8 cellular contexts compared by ENCODE assay signal in the genomic region with DNA sequence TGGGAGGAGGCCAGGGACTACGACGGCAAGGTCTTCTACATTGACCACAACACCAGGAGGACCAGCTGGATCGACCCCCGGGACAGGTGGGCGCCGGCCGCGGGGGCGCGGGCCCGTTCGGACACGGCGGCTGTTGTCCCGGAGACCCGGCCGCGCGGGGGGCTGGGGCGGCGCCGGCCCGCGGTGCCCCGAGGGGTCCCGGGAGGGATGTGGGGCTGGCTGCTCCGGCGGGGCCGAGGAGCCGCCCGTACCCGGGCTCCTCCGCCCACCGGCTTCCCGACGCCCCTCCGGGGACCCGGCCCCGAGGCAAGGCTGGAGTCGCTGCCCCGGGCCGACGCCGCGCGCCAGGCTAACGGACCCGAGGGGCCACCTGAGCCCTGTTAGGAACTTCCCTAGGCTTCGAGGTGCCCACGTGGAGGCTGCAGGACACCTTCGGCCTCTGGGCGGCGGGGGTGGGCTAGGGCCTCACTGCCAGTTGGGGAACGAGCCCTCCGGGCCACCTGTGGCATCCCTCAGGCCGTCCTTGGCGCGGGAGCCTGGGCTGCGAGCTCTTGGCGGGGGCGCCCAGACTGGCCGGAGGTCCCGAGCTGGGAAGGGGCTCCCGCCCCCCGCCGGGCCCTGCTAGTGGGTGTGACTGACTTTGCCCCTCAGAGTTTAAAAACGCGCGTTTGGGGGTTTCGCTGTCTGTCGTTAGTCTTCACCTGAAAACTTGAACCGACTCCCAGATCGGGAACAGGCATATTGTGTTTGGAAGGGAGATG. TPM values are rescaled to one million over a fixed set of nuclear protein-coding genes. Genes with fewer than 3 reads are reported as not detected.
A peak's percentile ranks its signal among the peaks of the same experiment; 100 is the strongest.
DNase-seq lines count a peak whose midpoint lies in the region; ATAC-seq and TF ChIP-seq lines count a peak whose summit lies in the region.

No MANE protein-coding gene starts in this region.

- H4K20me1 ChIP-seq in mammary epithelial cell (ENCODE audit: insufficient read depth, low read length) = no peaks in the 10 kb centered on the region

- 2% methylated on average over 28 of the region's 73 CpGs for WGBS in mammary epithelial cell (ENCODE audit: low coverage, missing lambda C conversion rate)

- no peaks in the 10 kb centered on the region for H3K27me3 ChIP-seq in Panc1 (ENCODE audit: control insufficient read depth, insufficient read depth, low read length)
- no peaks in the 10 kb centered on the region for H3K27me3 ChIP-seq in mammary epithelial cell (ENCODE audit: insufficient read depth, low read length)

- in situ Hi-C loops in Panc1 (cut with HindIII; ENCODE audit: low pct_unique_long_range_greater_than_20kb, low sequenced_read_pairs) = no loop called here
- in situ Hi-C loops in mammary epithelial cell (cut with MboI; ENCODE audit: low sequenced_read_pairs in 2 of 2) = no loop called here

- H3K9ac ChIP-seq in mammary epithelial cell (ENCODE audit: insufficient read depth, low read length) = peak overlapping the region; percentile 78

- peaks cover 55% of the 10 kb centered on the region for H3K79me2 ChIP-seq in mammary epithelial cell (ENCODE audit: insufficient read depth, low read length)

- peak overlapping the region; percentile 84 for H3K27ac ChIP-seq in Panc1 (ENCODE audit: low read length)
- peak overlapping the region; percentile 68 for H3K27ac ChIP-seq in mammary epithelial cell (ENCODE audit: insufficient read depth, low read depth, low read length)

- H2AFZ ChIP-seq in mammary epithelial cell (ENCODE audit: low read depth, low read length) = peak overlapping the region; percentile 93

- DNase-seq in Right ventricle myocardium inferior (ENCODE audit: missing footprints) = peak; percentile 80
- no peak for DNase-seq in cardiac septum (ENCODE audit: low spot score)
- DNase-seq in Panc1 (ENCODE audit: low read depth, low spot score) = no peak
- DNase-seq in mammary epithelial cell = peak; percentile 35
- DNase-seq in kidney tubule cell (ENCODE audit: low spot score) = peak; percentile 59
- DNase-seq in stimulated activated CD4-positive, alpha-beta T cell treated with anti-CD3 and anti-CD28 coated beads, Interleukin-4, amount 100 ng/mL, for 1 hour = peak; percentile 12
- DNase-seq in mucosa of gallbladder (ENCODE audit: low spot score) = no peak

- no peaks in the 10 kb centered on the region for H3K36me3 ChIP-seq in Panc1 (ENCODE audit: control insufficient read depth, insufficient read depth, low read length)
- no peaks in the 10 kb centered on the region for H3K36me3 ChIP-seq in mammary epithelial cell (ENCODE audit: insufficient read depth, low read length)

- BruUV-seq in Panc1 (replicated peaks; lab: Mats Ljungman, UMichigan) (no TSS peak), mammary epithelial cell (replicated peaks; lab: Mats Ljungman, UMichigan) (no TSS peak)

- no peak for ATAC-seq in Right ventricle myocardium inferior
- peak; percentile 42 for ATAC-seq in Panc1
- no peak for ATAC-seq in GM18870 (IDR thresholded peaks at IDR 0.05; ENCODE audit: unreplicated experiment)

- H3K4me3 ChIP-seq in Panc1 (ENCODE audit: low read depth in 2 of 2, low read length in 2 of 2) = peak overlapping the region; percentile 74 to 81
- peak overlapping the region; percentile 64 to 96 (median 95) for H3K4me3 ChIP-seq in mammary epithelial cell (replicated peaks in 1 of 3; ENCODE audit: insufficient read depth in 1 of 3, low read depth in 2 of 3, low read length in 3 of 3)

- POLR2A ChIA-PET in Panc1 (lab: Charles Lee) = no interaction called here

- intact Hi-C loops in Right ventricle myocardium inferior (cut with DNase I) = loop anchor here (2.0 to 5.0 kb wide), 2 partner anchors 43 to 73 kb away; no protein-coding TSS in a partner anchor
- intact Hi-C loops in cardiac septum (cut with DNase I) = loop anchor here (5.0 to 10.0 kb wide), 3 partner anchors 43 to 405 kb away; a partner anchor contains a TSS
- intact Hi-C loops in Panc1 (cut with micrococcal nuclease; ENCODE audit: unreplicated experiment) = no loop called here
- intact Hi-C loops in mammary epithelial cell (cut with micrococcal nuclease) = loop anchor here (2.0 to 5.0 kb wide), 2 partner anchors 33 to 141 kb away; no protein-coding TSS in a partner anchor

- CTCF ChIA-PET in Panc1 (lab: Charles Lee) (interaction anchor here (0.6 kb wide), 1 partner anchor 67 kb away, joined by 3 read pairs; no protein-coding TSS in a partner anchor), mammary epithelial cell (lab: Charles Lee; ENCODE audit: low non-redundant PET) (no interaction called here)

- peak; percentile 8; the same call in 1 of the 2 replicates for TF ChIP-seq CTCF in Panc1 (IDR thresholded peaks at IDR 0.05)
- peak; percentile 3 to 24 for TF ChIP-seq CTCF in mammary epithelial cell (conservative IDR thresholded peaks at IDR 0.05 in 1 of 2, IDR thresholded peaks at IDR 0.05 in 1 of 2; ENCODE audit: extremely low read depth in 1 of 2, insufficient read depth in 1 of 2, low read depth in 1 of 2, low read length in 2 of 2)

- peak overlapping the region; percentile 92 for H3K4me2 ChIP-seq in mammary epithelial cell (ENCODE audit: insufficient read depth, low read depth, low read length)

- peaks cover 15% of the 10 kb centered on the region for H3K4me1 ChIP-seq in Panc1 (ENCODE audit: control insufficient read depth, insufficient read depth, low read length)
- H3K4me1 ChIP-seq in mammary epithelial cell (ENCODE audit: insufficient read depth, low read length) = peaks cover 3% of the 10 kb centered on the region

- H3K9me3 ChIP-seq in Panc1 (ENCODE audit: control insufficient read depth, insufficient read depth, low read depth, low read length) (no peaks in the 10 kb centered on the region), mammary epithelial cell (replicated peaks; ENCODE audit: insufficient read depth, low read length) (no peaks in the 10 kb centered on the region)

- dilution Hi-C loops in mammary epithelial cell (cut with HindIII; ENCODE audit: low sequenced_read_pairs) = no loop called here

RNA-seq across cellular contexts. Expression of a gene that starts 0.7 kb away (rescaled TPM):
- total RNA-seq in Right ventricle myocardium inferior = 30.2 TPM
- total RNA-seq in cardiac septum = 38.3 TPM
- 80.3 TPM for total RNA-seq in Panc1 (2021; ENCODE audit: unreplicated experiment)
- 30.8 TPM for polyA plus RNA-seq in Panc1 (2012; ENCODE audit: insufficient read length)
- 10 to 100 TPM; 20.0 to 35.7 TPM for total RNA-seq in mammary epithelial cell
- 9.1 TPM for polyA plus RNA-seq in mammary epithelial cell
- 18.6 TPM for polyA minus RNA-seq in mammary epithelial cell
- total RNA-seq in mucosa of gallbladder = 27.1 TPM

Comparison
In these comparisons a context has a peak if more than half of its experiments do, and no peak if none do; other contexts are left out.
1. DNase-seq: peak in Right ventricle myocardium inferior (single experiment), mammary epithelial cell (single experiment), kidney tubule cell (single experiment) and stimulated activated CD4-positive, alpha-beta T cell treated with anti-CD3 and anti-CD28 coated beads, Interleukin-4, amount 100 ng/mL, for 1 hour (single experiment); none in cardiac septum (single experiment), Panc1 (single experiment) and mucosa of gallbladder (single experiment).